19 cellular contexts compared by ENCODE assay signal in genomic region chr3:107689355-107689754, GRCh38.
DNase-seq lines count a peak whose midpoint lies in the region; ATAC-seq and TF ChIP-seq lines count a peak whose summit lies in the region.
"Had no signal": no experiment of that assay in that cellular context is flagged by ENCODE, and none has a peak within 500 bp of the region (broad histone marks: within the 10 kb centered on the region; RNA-seq: fewer than 3 reads in every experiment).

No MANE protein-coding gene starts in this region.

- H3K4me1 ChIP-seq in prostate gland (replicated peaks) (no peaks in the 10 kb centered on the region), mucosa of descending colon (ENCODE audit: low read depth) (no peaks in the 10 kb centered on the region)

- H3K9me3 Mint-ChIP-seq in activated CD4-positive, alpha-beta memory T cell treated with anti-CD3 and anti-CD28 coated beads for 36 hours, result no peaks in the 10 kb centered on the region

- H3K4me3 ChIP-seq in fibroblast of villous mesenchyme (ENCODE audit: low read depth, low read length), result no peak overlapping the region
- H3K4me3 ChIP-seq in prostate gland, result no peak overlapping the region
- H3K4me3 ChIP-seq in mucosa of descending colon, result no peak overlapping the region

- H3K9me3 ChIP-seq in prostate gland (no peaks in the 10 kb centered on the region), mucosa of descending colon (no peaks in the 10 kb centered on the region)
- H3K9me3 ChIP-seq: BE2C, SK-N-SH had no signal

- H3K36me3 ChIP-seq in prostate gland (no peaks in the 10 kb centered on the region), mucosa of descending colon (ENCODE audit: low read depth) (no peaks in the 10 kb centered on the region)
- H3K36me3 ChIP-seq: BE2C had no signal

- H3K27me3 ChIP-seq in prostate gland (replicated peaks; ENCODE audit: insufficient read depth), result no peaks in the 10 kb centered on the region
- H3K27me3 ChIP-seq: BE2C had no signal

- CTCF ChIA-PET in RWPE1 (lab: Yijun Ruan, JAX), result interaction anchor here (0.6 to 3.2 kb wide), 4 partner anchors 12 to 409 kb away, joined by 3 to 12 read pairs (median 4); no protein-coding TSS in a partner anchor
- CTCF ChIA-PET in activated CD4-positive, alpha-beta memory T cell treated with anti-CD3 and anti-CD28 coated beads for 36 hours (lab: Charles Lee), result interaction anchor here (0.6 to 4.3 kb wide), 13 partner anchors 9 to 389 kb away, joined by 3 to 51 read pairs (median 6); no protein-coding TSS in a partner anchor

- ATAC-seq in mucosa of descending colon, result no peak
- ATAC-seq: HCT116 had no signal

- no peak for TF ChIP-seq POLR2A in prostate gland (IDR thresholded peaks at IDR 0.05)

- intact Hi-C loops in prostate gland (cut with DNase I), result loop anchor here (10.0 kb wide), 1 partner anchor 255 kb away; no protein-coding TSS in a partner anchor
- intact Hi-C loops in mucosa of descending colon (cut with DNase I, micrococcal nuclease), result no loop called here
- intact Hi-C loops in activated CD4-positive, alpha-beta memory T cell treated with anti-CD3 and anti-CD28 coated beads for 36 hours (cut with micrococcal nuclease), result no loop called here

- WGBS in prostate gland, result 42% methylated on average over 6 of the region's 6 CpGs

- H3K27me3 Mint-ChIP-seq in activated CD4-positive, alpha-beta memory T cell treated with anti-CD3 and anti-CD28 coated beads for 36 hours, result no peaks in the 10 kb centered on the region
- H3K27me3 Mint-ChIP-seq: CD4-positive, CD25-positive, alpha-beta regulatory T cell had no signal

- H3K4me1 Mint-ChIP-seq in activated CD4-positive, alpha-beta memory T cell treated with anti-CD3 and anti-CD28 coated beads for 36 hours (ENCODE audit: low read depth), result peaks cover 18% of the 10 kb centered on the region

- DNase-seq in NCI-H510A treated with DMSO at 0.1 percent for 48 hours (lab: John Stamatoyannopoulos, UW) (peak; percentile 57), NCI-H510A (lab: John Stamatoyannopoulos, UW) (no peak), RWPE1 (ENCODE audit: low spot score) (peak; percentile 59), fibroblast of villous mesenchyme (ENCODE audit: low read depth) (peak; percentile 41), prostate gland (ENCODE audit: low spot score) (peak; percentile 32), mucosa of descending colon (no peak), COLO668 (lab: John Stamatoyannopoulos, UW; ENCODE audit: unreplicated experiment) (no peak)
- DNase-seq in activated CD4-positive, alpha-beta memory T cell treated with anti-CD3 and anti-CD28 coated beads for 36 hours, result no peak
- DNase-seq: 8988T; BE2C; CD4-positive, CD25-positive, alpha-beta regulatory T cell; GOT3; NCI-H1436; NCI-H2081; NCI-H82; OCI-M1; SHP77 treated with DMSO at 0.1 percent for 48 hours; SK-N-SH had no signal

- POLR2A ChIA-PET in RWPE1 (lab: Yijun Ruan, JAX; ENCODE audit: low non-redundant PET), result no interaction called here
- POLR2A ChIA-PET in activated CD4-positive, alpha-beta memory T cell treated with anti-CD3 and anti-CD28 coated beads for 36 hours (lab: Charles Lee), result interaction anchor here (1.0 kb wide), 1 partner anchor 14 kb away, joined by 3 read pairs; no protein-coding TSS in a partner anchor

- H3K4me3 Mint-ChIP-seq in activated CD4-positive, alpha-beta memory T cell treated with anti-CD3 and anti-CD28 coated beads for 36 hours, result no peak overlapping the region
- H3K4me3 Mint-ChIP-seq: CD4-positive, CD25-positive, alpha-beta regulatory T cell had no signal

- H3K27ac ChIP-seq in RWPE1 (no peak overlapping the region), prostate gland (no peak overlapping the region)

- no peak overlapping the region for H3K27ac Mint-ChIP-seq in activated CD4-positive, alpha-beta memory T cell treated with anti-CD3 and anti-CD28 coated beads for 36 hours
- H3K27ac Mint-ChIP-seq: CD4-positive, CD25-positive, alpha-beta regulatory T cell had no signal

- H3K36me3 Mint-ChIP-seq in activated CD4-positive, alpha-beta memory T cell treated with anti-CD3 and anti-CD28 coated beads for 36 hours, result no peaks in the 10 kb centered on the region
- H3K36me3 Mint-ChIP-seq: CD4-positive, CD25-positive, alpha-beta regulatory T cell had no signal

- TF ChIP-seq CTCF in RWPE1 (conservative IDR thresholded peaks at IDR 0.05; ENCODE audit: low read depth), result no peak
- no peak for TF ChIP-seq CTCF in fibroblast of villous mesenchyme (IDR thresholded peaks at IDR 0.05; ENCODE audit: insufficient read depth, low read depth, low read length)
- TF ChIP-seq CTCF in prostate gland (IDR thresholded peaks at IDR 0.05), result no peak
- TF ChIP-seq CTCF in mucosa of descending colon (IDR thresholded peaks at IDR 0.05), result no peak

Comparison
In these comparisons a context has a peak if more than half of its experiments do, and no peak if none do; other contexts are left out.
1. DNase-seq: peak in NCI-H510A treated with DMSO at 0.1 percent for 48 hours (single experiment), RWPE1 (single experiment), fibroblast of villous mesenchyme (single experiment) and prostate gland (single experiment); none in NCI-H510A (single experiment), mucosa of descending colon (0 of 3), COLO668 (single experiment) and activated CD4-positive, alpha-beta memory T cell treated with anti-CD3 and anti-CD28 coated beads for 36 hours (single experiment).